26 cellular contexts compared by ENCODE assay signal in genomic region chr4:13983189-13983790, GRCh38.
DNase-seq lines count a peak whose midpoint lies in the region; ATAC-seq, FAIRE-seq and TF ChIP-seq lines count a peak whose summit lies in the region.
"Had no signal": no experiment of that assay in that cellular context is flagged by ENCODE, and none has a peak within 500 bp of the region (broad histone marks: within the 10 kb centered on the region; RNA-seq: fewer than 3 reads in every experiment).

No MANE protein-coding gene starts in this region.

- peak overlapping the region; percentile 43 for H3K27ac Mint-ChIP-seq in nephron progenitor cell
- H3K27ac Mint-ChIP-seq: CD8-positive, alpha-beta T cell; HFFc6 had no signal

- H3K4me1 ChIP-seq in upper lobe of right lung: no peaks in the 10 kb centered on the region

- no peaks in the 10 kb centered on the region for H3K9me3 ChIP-seq in upper lobe of right lung
- H3K9me3 ChIP-seq: SK-N-SH had no signal

- H3K36me3 Mint-ChIP-seq in nephron progenitor cell (ENCODE audit: low read depth): no peaks in the 10 kb centered on the region
- H3K36me3 Mint-ChIP-seq: CD8-positive, alpha-beta T cell had no signal

- TF ChIP-seq CTCF in nephron progenitor cell (IDR thresholded peaks at IDR 0.05): no peak
- no peak for TF ChIP-seq CTCF in upper lobe of right lung (IDR thresholded peaks at IDR 0.05)

- H3K27me3 ChIP-seq in upper lobe of right lung: no peaks in the 10 kb centered on the region

- H3K4me3 ChIP-seq in upper lobe of right lung: no peak overlapping the region

- H3K27ac ChIP-seq in upper lobe of right lung: no peak overlapping the region
- H3K27ac ChIP-seq: 22Rv1, KMS-11, RWPE1 had no signal

- no peak for FAIRE-seq in GM19239 (lab: Jason Lieb, UNC)
- FAIRE-seq: D721Med, HTR-8/SVneo had no signal

- DNase-seq in DMS53 (lab: John Stamatoyannopoulos, UW) (peak; percentile 20), DMS53 treated with DMSO at 0.1 percent for 48 hours (lab: John Stamatoyannopoulos, UW; ENCODE audit: unreplicated experiment) (no peak), left lobe of liver (ENCODE audit: low spot score) (no peak), nephron progenitor cell (no peak), upper lobe of right lung (no peak), GM19239 (ENCODE audit: insufficient read length, low spot score) (no peak)
- DNase-seq in stimulated activated naive CD4-positive, alpha-beta T cell treated with Interleukin-2 at 50 U/mL for 16 hours (lab: John Stamatoyannopoulos, UW): no peak
- DNase-seq: C1 segment of cervical spinal cord; CD8-positive, alpha-beta T cell; DMS79; H9; HFFc6; IMR-90; NCI-H1417; NCI-H187; NCI-H446; NCI-H526; PC-3; SHP77 treated with DMSO at 0.1 percent for 48 hours; SK-N-SH had no signal

- peak; percentile 90 for ATAC-seq in left lobe of liver
- no peak for ATAC-seq in HG03442 (IDR thresholded peaks at IDR 0.05; ENCODE audit: unreplicated experiment)
- no peak for ATAC-seq in upper lobe of right lung
- ATAC-seq: CD8-positive, alpha-beta T cell; PC-3 had no signal

- H3K4me1 Mint-ChIP-seq in nephron progenitor cell: no peaks in the 10 kb centered on the region

- H3K27me3 Mint-ChIP-seq in nephron progenitor cell (ENCODE audit: low read depth, poor library complexity): peaks cover 5% of the 10 kb centered on the region

- no peaks in the 10 kb centered on the region for H3K36me3 ChIP-seq in upper lobe of right lung

- intact Hi-C loops in upper lobe of right lung (cut with DNase I): no loop called here

- H3K4me3 Mint-ChIP-seq in nephron progenitor cell: no peak overlapping the region
- H3K4me3 Mint-ChIP-seq: CD8-positive, alpha-beta T cell; H9; HFFc6 had no signal

- no peaks in the 10 kb centered on the region for H3K9me3 Mint-ChIP-seq in nephron progenitor cell
- H3K9me3 Mint-ChIP-seq: CD8-positive, alpha-beta T cell; H9; HFFc6 had no signal
